Comparison of ENCODE assay signal across 7 cellular contexts in genomic region chr3:61936344-61936937, GRCh38.
A peak's percentile ranks its signal among the peaks of the same experiment; 100 is the strongest.
DNase-seq lines count a peak whose midpoint lies in the region; ATAC-seq and TF ChIP-seq lines count a peak whose summit lies in the region.

No MANE protein-coding gene starts in this region.

- CTCF ChIA-PET in GM10248 (lab: Yijun Ruan, JAX) = interaction anchor here (0.7 to 4.4 kb wide), 24 partner anchors 9 to 372 kb away, joined by 3 to 25 read pairs (median 4); no protein-coding TSS in a partner anchor

- DNase-seq in GM10248 (ENCODE audit: extremely low spot score) = peak; percentile 35
- peak; percentile 28 for DNase-seq in HCEC 1CT
- peak; percentile 49 for DNase-seq in iPS-NIHi11 (ENCODE audit: low spot score)
- no peak for DNase-seq in GDM1 (lab: John Stamatoyannopoulos, UW)
- DNase-seq in KG1 (lab: John Stamatoyannopoulos, UW) = no peak

- TF ChIP-seq CTCF in GM10248 (IDR thresholded peaks at IDR 0.05; ENCODE audit: control extremely low read depth, extremely low read depth, low read depth, missing control alignments) = peak; percentile 57

- peak; percentile 75 for ATAC-seq in SK-N-SH treated with all-trans-retinoic acid at 6 μM for 48 hours
- ATAC-seq in GM18511 (IDR thresholded peaks at IDR 0.05; ENCODE audit: unreplicated experiment) = no peak

- POLR2A ChIA-PET in GM10248 (lab: Yijun Ruan, JAX) = interaction anchor here (0.6 kb wide), 1 partner anchor 93 kb away, joined by 4 read pairs; no protein-coding TSS in a partner anchor

TF ChIP-seq in SK-N-SH treated with all-trans-retinoic acid at 6 μM for 48 hours, 23 proteins besides CTCF, POLR2A, EP300 and RAD21:
- no peak for TF ChIP-seq TCF4 (CRISPR knock-in tag; IDR thresholded peaks at IDR 0.05; ENCODE audit: borderline replicate concordance)

Comparison
In these comparisons a context has a peak if more than half of its experiments do, and no peak if none do; other contexts are left out.
1. DNase-seq: peak in GM10248 (single experiment), HCEC 1CT (single experiment) and iPS-NIHi11 (single experiment); none in GDM1 (single experiment) and KG1 (single experiment).